Comparison of ENCODE assay signal across 8 cellular contexts in genomic region chr19:34962281-34962944, GRCh38. TPM values are rescaled to one million over a fixed set of nuclear protein-coding genes. Genes with fewer than 3 reads are reported as not detected.
DNase-seq lines count a peak whose midpoint lies in the region; ATAC-seq and TF ChIP-seq lines count a peak whose summit lies in the region.

No MANE protein-coding gene starts in this region.

- H3K4me2 ChIP-seq in OCI-LY3 (ENCODE audit: low read length) = peak overlapping the region; percentile 92; the same call in 1 of the 2 replicates
- H3K4me2 ChIP-seq in neural cell (ENCODE audit: low read length) = peak overlapping the region; percentile 89

- H4K20me1 ChIP-seq in OCI-LY3 (ENCODE audit: insufficient read depth, low read length) (no peaks in the 10 kb centered on the region), neural cell (ENCODE audit: insufficient read depth) (no peaks in the 10 kb centered on the region)

- DNase-seq in Daoy (ENCODE audit: low read depth) (peak; percentile 68), D341Med (ENCODE audit: low spot score) (no peak), NCI-H226 (no peak)

- ATAC-seq in GM21528 (IDR thresholded peaks at IDR 0.05; ENCODE audit: low FRiP score, unreplicated experiment) (no peak), HG02870 (IDR thresholded peaks at IDR 0.05; ENCODE audit: unreplicated experiment) (no peak)

- H3K9me3 ChIP-seq in OCI-LY3 (ENCODE audit: insufficient read depth, low read length) (peaks cover 22% of the 10 kb centered on the region), duodenal mucosa (ENCODE audit: control insufficient read depth in 1 of 2, low read length in 2 of 2) (peaks cover 43 to 48% of the 10 kb centered on the region in 2 donors), neural cell (ENCODE audit: low read length) (peaks cover 10% of the 10 kb centered on the region)

- TF ChIP-seq CTCF in OCI-LY3 (IDR thresholded peaks at IDR 0.05; ENCODE audit: low read depth, low read length) (no peak), neural cell (IDR thresholded peaks at IDR 0.05; ENCODE audit: poor library complexity, severe bottlenecking) (no peak)

- H3K9ac ChIP-seq in OCI-LY3 (ENCODE audit: low read length) = no peak overlapping the region
- peak overlapping the region in 1 of 2 donors; percentile 52 for H3K9ac ChIP-seq in duodenal mucosa (ENCODE audit: low read depth in 1 of 2, low read length in 2 of 2)
- peak overlapping the region; percentile 72 for H3K9ac ChIP-seq in neural cell (ENCODE audit: low read length)

- no peaks in the 10 kb centered on the region for H3K27me3 ChIP-seq in OCI-LY3 (ENCODE audit: low read depth, low read length)
- no peaks in the 10 kb centered on the region for H3K27me3 ChIP-seq in duodenal mucosa (ENCODE audit: control insufficient read depth in 1 of 2, insufficient read depth in 2 of 2, low read length in 2 of 2)
- no peaks in the 10 kb centered on the region for H3K27me3 ChIP-seq in neural cell (ENCODE audit: insufficient read depth, low read depth, low read length)

- H3K4me1 ChIP-seq in OCI-LY3 (ENCODE audit: low read length) (peaks cover 9% of the 10 kb centered on the region), duodenal mucosa (ENCODE audit: control insufficient read depth in 1 of 2, insufficient read depth in 2 of 2, low read length in 2 of 2) (peaks cover 14% of the 10 kb centered on the region in 2 donors)

- H3K36me3 ChIP-seq in OCI-LY3 (replicated peaks; ENCODE audit: low read depth, low read length) = peaks cover 32% of the 10 kb centered on the region
- H3K36me3 ChIP-seq in duodenal mucosa (ENCODE audit: control insufficient read depth in 1 of 2, insufficient read depth in 2 of 2, low read length in 2 of 2) = peaks cover 35 to 41% of the 10 kb centered on the region in 2 donors
- H3K36me3 ChIP-seq in neural cell (ENCODE audit: insufficient read depth, low read length) = peaks cover 15% of the 10 kb centered on the region

- H3F3A ChIP-seq in neural cell (ENCODE audit: insufficient read depth, low read length, poor library complexity, severe bottlenecking) = no peaks in the 10 kb centered on the region

- H3K79me2 ChIP-seq in OCI-LY3 (ENCODE audit: low read length) = peaks cover 18% of the 10 kb centered on the region
- H3K79me2 ChIP-seq in neural cell (replicated peaks; ENCODE audit: insufficient read depth, low read length) = peaks cover 6% of the 10 kb centered on the region

- no peak for TF ChIP-seq EP300 in neural cell (conservative IDR thresholded peaks at IDR 0.05; ENCODE audit: poor library complexity, severe bottlenecking)

- no peak overlapping the region for H3K4me3 ChIP-seq in OCI-LY3 (ENCODE audit: low read length)
- H3K4me3 ChIP-seq in duodenal mucosa (ENCODE audit: low read depth in 1 of 2, low read length in 2 of 2) = peak overlapping the region; percentile 76 to 86
- H3K4me3 ChIP-seq in neural cell (ENCODE audit: low read length) = peak overlapping the region; percentile 92

- no peak for TF ChIP-seq RAD21 in neural cell (conservative IDR thresholded peaks at IDR 0.05)

- no peak overlapping the region for H2AFZ ChIP-seq in OCI-LY3 (ENCODE audit: low read depth, low read length)
- no peak overlapping the region for H2AFZ ChIP-seq in neural cell (ENCODE audit: low read depth, low read length)

- no peaks in the 10 kb centered on the region for H3K9me2 ChIP-seq in neural cell (ENCODE audit: insufficient read depth, low read length)

- no peak overlapping the region for H3K27ac ChIP-seq in OCI-LY3 (ENCODE audit: low read length)
- H3K27ac ChIP-seq in duodenal mucosa (ENCODE audit: low read depth, low read length) = no peak overlapping the region
- no peak overlapping the region for H3K27ac ChIP-seq in neural cell (ENCODE audit: low read length)

TF ChIP-seq in neural cell, 6 proteins besides CTCF, POLR2A, EP300 and RAD21:
- TF ChIP-seq MXI1 (conservative IDR thresholded peaks at IDR 0.05; ENCODE audit: poor library complexity, severe bottlenecking) (no peak), POLR2AphosphoS5 (IDR thresholded peaks at IDR 0.05) (no peak), EZH2 (IDR thresholded peaks at IDR 0.05; ENCODE audit: borderline replicate concordance, insufficient read depth, low read length, poor library complexity, severe bottlenecking) (no peak), TAF1 (IDR thresholded peaks at IDR 0.05; ENCODE audit: low read depth) (no peak), SMC3 (conservative IDR thresholded peaks at IDR 0.05; ENCODE audit: poor library complexity) (no peak), REST (IDR thresholded peaks at IDR 0.05; ENCODE audit: borderline replicate concordance) (no peak)

RNA-seq across cellular contexts. Expression of gene ZNF792, which starts 1.6 kb away (rescaled TPM):
- total RNA-seq in Daoy (2014; rRNA removed; shearing (Covaris generic)) = 1.8 and 1.9 TPM in 2 replicates
- 3.7 and 5.7 TPM in 2 replicates for polyA plus RNA-seq in neural cell
- 19.0 and 19.9 TPM in 2 replicates for polyA minus RNA-seq in neural cell

RNA-seq across cellular contexts. Expression of gene ZNF30, which starts 35.7 kb away (rescaled TPM):
- 2.1 and 2.9 TPM in 2 replicates for total RNA-seq in Daoy (2014; rRNA removed; shearing (Covaris generic))
- 16.3 and 17.6 TPM in 2 replicates for polyA plus RNA-seq in neural cell
- polyA minus RNA-seq in neural cell = 16.6 and 17.4 TPM in 2 replicates

RNA-seq across cellular contexts. Expression of gene GRAMD1A, which starts 37.7 kb away (rescaled TPM):
- total RNA-seq in Daoy (2014; rRNA removed; shearing (Covaris generic)) = 11.6 and 14.1 TPM in 2 replicates
- 19.0 and 25.8 TPM in 2 replicates for polyA plus RNA-seq in neural cell
- 40.2 and 45.1 TPM in 2 replicates for polyA minus RNA-seq in neural cell
